ENCODE assay signal across 2 cellular contexts in genomic region chr13:98389319-98389718, GRCh38.
A peak's percentile ranks its signal among the peaks of the same experiment; 100 is the strongest.
TF ChIP-seq lines count a peak whose summit lies in the region.

No MANE protein-coding gene starts in this region.

TF ChIP-seq in liver, 16 proteins besides CTCF, POLR2A, EP300 and RAD21:
- TF ChIP-seq REST (IDR thresholded peaks at IDR 0.05), result no peak
- peak; percentile 10 for TF ChIP-seq MAX (IDR thresholded peaks at IDR 0.05)

TF ChIP-seq in HepG2, 621 proteins besides CTCF, POLR2A, EP300 and RAD21 (continued from another document):
- TF ChIP-seq ZNF136 (CRISPR knock-in tag; IDR thresholded peaks at IDR 0.05; ENCODE audit: low read depth) (no peak), HBP1 (CRISPR knock-in tag; IDR thresholded peaks at IDR 0.05; ENCODE audit: low read depth) (no peak)
